1 cellular context compared by ENCODE assay signal in genomic region chr2:101961287-101962242, GRCh38.
TF ChIP-seq lines count a peak whose summit lies in the region.

No MANE protein-coding gene starts in this region.

TF ChIP-seq in HepG2, 621 proteins besides CTCF, POLR2A, EP300 and RAD21 (continued from another document and continues in another):
- peak; percentile 14; the same call in 1 of the 2 replicates for TF ChIP-seq HOXA3 (CRISPR knock-in tag; IDR thresholded peaks at IDR 0.05)
- TF ChIP-seq ZSCAN25 (CRISPR knock-in tag; IDR thresholded peaks at IDR 0.05), result 0 out of 2 replicates have a peak, but pooled peaks have one; percentile 17
- TF ChIP-seq KAT8 (CRISPR knock-in tag; IDR thresholded peaks at IDR 0.05), result peak; percentile 43
- peak; percentile 76; the same call in 1 of the 2 replicates for TF ChIP-seq SP5 (CRISPR knock-in tag; IDR thresholded peaks at IDR 0.05; ENCODE audit: borderline replicate concordance, low read depth)
- TF ChIP-seq THRA (CRISPR knock-in tag; IDR thresholded peaks at IDR 0.05; ENCODE audit: borderline replicate concordance), result peak; percentile 48; the same call in 1 of the 2 replicates
- TF ChIP-seq XRCC5 (optimal IDR thresholded peaks at IDR 0.05; ENCODE audit: low read length), result peak; percentile 60
- peak; percentile 64; the same call in 1 of the 2 replicates for TF ChIP-seq ZGPAT (CRISPR knock-in tag; IDR thresholded peaks at IDR 0.05)
- TF ChIP-seq HMGXB4 (CRISPR knock-in tag; IDR thresholded peaks at IDR 0.05; ENCODE audit: borderline replicate concordance in 1 of 2, low read depth in 1 of 2), result peak in 1 of 2 experiments; percentile 23; a peak in 1 of 4 replicates
- no peak for TF ChIP-seq NFRKB (IDR thresholded peaks at IDR 0.05)
- TF ChIP-seq, protein P1, sequence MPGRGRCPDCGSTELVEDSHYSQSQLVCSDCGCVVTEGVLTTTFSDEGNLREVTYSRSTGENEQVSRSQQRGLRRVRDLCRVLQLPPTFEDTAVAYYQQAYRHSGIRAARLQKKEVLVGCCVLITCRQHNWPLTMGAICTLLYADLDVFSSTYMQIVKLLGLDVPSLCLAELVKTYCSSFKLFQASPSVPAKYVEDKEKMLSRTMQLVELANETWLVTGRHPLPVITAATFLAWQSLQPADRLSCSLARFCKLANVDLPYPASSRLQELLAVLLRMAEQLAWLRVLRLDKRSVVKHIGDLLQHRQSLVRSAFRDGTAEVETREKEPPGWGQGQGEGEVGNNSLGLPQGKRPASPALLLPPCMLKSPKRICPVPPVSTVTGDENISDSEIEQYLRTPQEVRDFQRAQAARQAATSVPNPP (CRISPR knock-in tag; IDR thresholded peaks at IDR 0.05), result no peak
- TF ChIP-seq, protein P2, sequence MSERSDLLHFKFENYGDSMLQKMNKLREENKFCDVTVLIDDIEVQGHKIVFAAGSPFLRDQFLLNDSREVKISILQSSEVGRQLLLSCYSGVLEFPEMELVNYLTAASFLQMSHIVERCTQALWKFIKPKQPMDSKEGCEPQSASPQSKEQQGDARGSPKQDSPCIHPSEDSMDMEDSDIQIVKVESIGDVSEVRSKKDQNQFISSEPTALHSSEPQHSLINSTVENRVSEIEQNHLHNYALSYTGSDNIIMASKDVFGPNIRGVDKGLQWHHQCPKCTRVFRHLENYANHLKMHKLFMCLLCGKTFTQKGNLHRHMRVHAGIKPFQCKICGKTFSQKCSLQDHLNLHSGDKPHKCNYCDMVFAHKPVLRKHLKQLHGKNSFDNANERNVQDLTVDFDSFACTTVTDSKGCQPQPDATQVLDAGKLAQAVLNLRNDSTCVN (CRISPR knock-in tag; IDR thresholded peaks at IDR 0.05; ENCODE audit: borderline replicate concordance), result peak; percentile 73; the same call in 1 of the 2 replicates
- peak; percentile 64; the same call in 1 of the 2 replicates for TF ChIP-seq CSRNP1 (CRISPR knock-in tag; IDR thresholded peaks at IDR 0.05)
- TF ChIP-seq FOSL1 (CRISPR knock-in tag; IDR thresholded peaks at IDR 0.05; ENCODE audit: borderline replicate concordance), result peak; percentile 33; the same call in 1 of the 2 replicates
- no peak for TF ChIP-seq ZNF777 (CRISPR knock-in tag; IDR thresholded peaks at IDR 0.05)
- TF ChIP-seq GATAD1 (CRISPR knock-in tag; IDR thresholded peaks at IDR 0.05), result peak; percentile 16; the same call in 1 of the 2 replicates
- peak; percentile 95 for TF ChIP-seq ZNF264 (CRISPR knock-in tag; IDR thresholded peaks at IDR 0.05)
- TF ChIP-seq NAIF1 (CRISPR knock-in tag; IDR thresholded peaks at IDR 0.05; ENCODE audit: borderline replicate concordance), result no peak
- TF ChIP-seq, protein P3, sequence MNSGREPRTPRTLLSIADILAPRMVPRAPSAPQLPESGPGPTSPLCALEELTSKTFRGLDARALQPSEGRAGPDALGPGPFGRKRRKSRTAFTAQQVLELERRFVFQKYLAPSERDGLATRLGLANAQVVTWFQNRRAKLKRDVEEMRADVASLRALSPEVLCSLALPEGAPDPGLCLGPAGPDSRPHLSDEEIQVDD (CRISPR knock-in tag; IDR thresholded peaks at IDR 0.05; ENCODE audit: borderline replicate concordance), result peak; percentile 80; the same call in 1 of the 2 replicates
- TF ChIP-seq NFYB (CRISPR knock-in tag; IDR thresholded peaks at IDR 0.05), result peak; percentile 15; the same call in 1 of the 2 replicates
- TF ChIP-seq, protein P4, sequence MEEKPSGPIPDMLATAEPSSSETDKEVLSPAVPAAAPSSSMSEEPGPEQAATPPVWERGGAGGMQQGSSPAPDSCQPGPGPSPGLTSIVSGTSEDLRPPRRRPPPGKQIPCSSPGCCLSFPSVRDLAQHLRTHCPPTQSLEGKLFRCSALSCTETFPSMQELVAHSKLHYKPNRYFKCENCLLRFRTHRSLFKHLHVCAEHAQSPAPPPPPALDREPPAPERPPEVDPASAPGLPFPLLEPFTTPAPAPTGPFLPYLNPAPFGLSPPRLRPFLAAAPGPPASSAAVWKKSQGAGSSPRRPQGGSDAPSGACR (CRISPR knock-in tag; IDR thresholded peaks at IDR 0.05), result peak; percentile 73; the same call in 1 of the 2 replicates
- TF ChIP-seq, protein P5, sequence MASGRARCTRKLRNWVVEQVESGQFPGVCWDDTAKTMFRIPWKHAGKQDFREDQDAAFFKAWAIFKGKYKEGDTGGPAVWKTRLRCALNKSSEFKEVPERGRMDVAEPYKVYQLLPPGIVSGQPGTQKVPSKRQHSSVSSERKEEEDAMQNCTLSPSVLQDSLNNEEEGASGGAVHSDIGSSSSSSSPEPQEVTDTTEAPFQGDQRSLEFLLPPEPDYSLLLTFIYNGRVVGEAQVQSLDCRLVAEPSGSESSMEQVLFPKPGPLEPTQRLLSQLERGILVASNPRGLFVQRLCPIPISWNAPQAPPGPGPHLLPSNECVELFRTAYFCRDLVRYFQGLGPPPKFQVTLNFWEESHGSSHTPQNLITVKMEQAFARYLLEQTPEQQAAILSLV (CRISPR knock-in tag; IDR thresholded peaks at IDR 0.05; ENCODE audit: borderline replicate concordance), result no peak
- TF ChIP-seq FOXP4 (CRISPR knock-in tag; IDR thresholded peaks at IDR 0.05), result peak; percentile 98
- 0 out of 2 replicates have a peak, but pooled peaks have one; percentile 43 for TF ChIP-seq PITX1 (CRISPR knock-in tag; IDR thresholded peaks at IDR 0.05)
- peak; percentile 31; the same call in 1 of the 2 replicates for TF ChIP-seq ZNF446 (CRISPR knock-in tag; IDR thresholded peaks at IDR 0.05)
- 0 out of 2 replicates have a peak, but pooled peaks have one; percentile 21 for TF ChIP-seq ZNF263 (CRISPR knock-in tag; IDR thresholded peaks at IDR 0.05)
- no peak for TF ChIP-seq ATAD3A (CRISPR knock-in tag; IDR thresholded peaks at IDR 0.05)
- TF ChIP-seq, protein P6, sequence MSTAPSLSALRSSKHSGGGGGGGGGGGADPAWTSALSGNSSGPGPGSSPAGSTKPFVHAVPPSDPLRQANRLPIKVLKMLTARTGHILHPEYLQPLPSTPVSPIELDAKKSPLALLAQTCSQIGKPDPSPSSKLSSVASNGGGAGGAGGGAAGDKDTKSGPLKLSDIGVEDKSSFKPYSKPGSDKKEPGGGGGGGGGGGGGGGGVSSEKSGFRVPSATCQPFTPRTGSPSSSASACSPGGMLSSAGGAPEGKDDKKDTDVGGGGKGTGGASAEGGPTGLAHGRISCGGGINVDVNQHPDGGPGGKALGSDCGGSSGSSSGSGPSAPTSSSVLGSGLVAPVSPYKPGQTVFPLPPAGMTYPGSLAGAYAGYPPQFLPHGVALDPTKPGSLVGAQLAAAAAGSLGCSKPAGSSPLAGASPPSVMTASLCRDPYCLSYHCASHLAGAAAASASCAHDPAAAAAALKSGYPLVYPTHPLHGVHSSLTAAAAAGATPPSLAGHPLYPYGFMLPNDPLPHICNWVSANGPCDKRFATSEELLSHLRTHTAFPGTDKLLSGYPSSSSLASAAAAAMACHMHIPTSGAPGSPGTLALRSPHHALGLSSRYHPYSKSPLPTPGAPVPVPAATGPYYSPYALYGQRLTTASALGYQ (CRISPR knock-in tag; IDR thresholded peaks at IDR 0.05), result no peak
- TF ChIP-seq SOX13 (IDR thresholded peaks at IDR 0.05), result peak; percentile 49; the same call in 1 of the 2 replicates
- TF ChIP-seq SOX13 (CRISPR knock-in tag; conservative IDR thresholded peaks at IDR 0.05 in 1 of 2, IDR thresholded peaks at IDR 0.05 in 1 of 2), result peak in 1 of 2 experiments; percentile 62; a peak in 2 of 4 replicates
- TF ChIP-seq CEBPB (IDR thresholded peaks at IDR 0.05; ENCODE audit: borderline replicate concordance, low read depth, low read length), result peak; percentile 99
- TF ChIP-seq, protein P7, sequence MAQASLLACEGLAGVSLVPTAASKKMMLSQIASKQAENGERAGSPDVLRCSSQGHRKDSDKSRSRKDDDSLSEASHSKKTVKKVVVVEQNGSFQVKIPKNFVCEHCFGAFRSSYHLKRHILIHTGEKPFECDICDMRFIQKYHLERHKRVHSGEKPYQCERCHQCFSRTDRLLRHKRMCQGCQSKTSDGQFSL (CRISPR knock-in tag; IDR thresholded peaks at IDR 0.05), result peak; percentile 17; the same call in 1 of the 2 replicates
- TF ChIP-seq AKAP8 (CRISPR knock-in tag; IDR thresholded peaks at IDR 0.05), result no peak
- no peak for TF ChIP-seq MBNL3 (CRISPR knock-in tag; conservative IDR thresholded peaks at IDR 0.05)
- TF ChIP-seq ZNF501 (CRISPR knock-in tag; IDR thresholded peaks at IDR 0.05), result peak; percentile 77
- peak; percentile 48; the same call in 1 of the 2 replicates for TF ChIP-seq TFDP2 (CRISPR knock-in tag; IDR thresholded peaks at IDR 0.05)
- 0 out of 2 replicates have a peak, but pooled peaks have one; percentile 75 for TF ChIP-seq ZIK1 (CRISPR knock-in tag; IDR thresholded peaks at IDR 0.05; ENCODE audit: borderline replicate concordance, low read depth)
- TF ChIP-seq TSC22D2 (CRISPR knock-in tag; IDR thresholded peaks at IDR 0.05; ENCODE audit: borderline replicate concordance), result 0 out of 2 replicates have a peak, but pooled peaks have one; percentile 6
- peak; percentile 66 for TF ChIP-seq SALL1 (CRISPR knock-in tag; IDR thresholded peaks at IDR 0.05)
- peak; percentile 66; the same call in 1 of the 2 replicates for TF ChIP-seq ZNF614 (CRISPR knock-in tag; IDR thresholded peaks at IDR 0.05; ENCODE audit: borderline replicate concordance)
- TF ChIP-seq FOXK2 (IDR thresholded peaks at IDR 0.05), result peak; percentile 91
- 0 out of 2 replicates have a peak, but pooled peaks have one; percentile 23 for TF ChIP-seq MYC (CRISPR knock-in tag; IDR thresholded peaks at IDR 0.05; ENCODE audit: borderline replicate concordance)
